Comparison of ENCODE assay signal across 18 cellular contexts in the genomic region with DNA sequence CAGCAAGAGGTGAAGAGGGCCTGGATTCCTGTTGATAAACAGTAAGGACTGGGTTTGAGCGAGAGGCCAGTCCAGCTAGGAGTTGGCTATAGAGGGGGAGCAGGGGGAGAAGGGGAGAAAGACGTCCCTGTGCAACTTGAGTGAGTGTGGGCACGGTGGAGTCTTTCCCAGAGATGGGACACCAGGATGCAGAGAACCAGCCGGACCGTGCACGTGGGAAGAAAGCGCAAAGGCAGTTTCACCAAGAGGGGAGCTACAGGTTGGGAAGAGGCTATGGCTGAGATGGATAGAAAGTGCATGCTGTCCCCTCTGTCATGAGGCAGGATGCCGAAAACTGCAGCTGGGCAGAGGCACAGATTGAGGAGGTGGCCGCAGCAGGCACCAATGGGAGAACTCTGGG.
DNase-seq lines count a peak whose midpoint lies in the region; ATAC-seq, FAIRE-seq and TF ChIP-seq lines count a peak whose summit lies in the region.
"Had no signal": no experiment of that assay in that cellular context is flagged by ENCODE, and none has a peak within 500 bp of the region (broad histone marks: within the 10 kb centered on the region; RNA-seq: fewer than 3 reads in every experiment).

No MANE protein-coding gene starts in this region.

- H3K4me1 ChIP-seq in GM12878 (ENCODE audit: control insufficient read depth, insufficient read depth, low read length), result peaks cover 21% of the 10 kb centered on the region
- H3K4me1 ChIP-seq in trophoblast cell (ENCODE audit: control insufficient read depth in 1 of 2, insufficient read depth in 2 of 2, low read length in 2 of 2), result peaks cover 55 to 64% of the 10 kb centered on the region in 2 experiments
- peaks cover 24% of the 10 kb centered on the region for H3K4me1 ChIP-seq in psoas muscle

- H4K20me1 ChIP-seq in GM12878 (ENCODE audit: control insufficient read depth, insufficient read depth), result no peaks in the 10 kb centered on the region

- no peak overlapping the region for H3K4me3 ChIP-seq in GM12878
- no peak overlapping the region for H3K4me3 ChIP-seq in trophoblast cell (ENCODE audit: low read depth, low read length)
- H3K4me3 ChIP-seq in psoas muscle, result no peak overlapping the region

- peak overlapping the region; percentile 43 to 72 (median 64) for H3K27ac Mint-ChIP-seq in nephron

- H2AFZ ChIP-seq in GM12878 (ENCODE audit: control insufficient read depth, low read depth, low read length), result no peak overlapping the region
- no peak overlapping the region for H2AFZ ChIP-seq in trophoblast cell (ENCODE audit: insufficient read depth, low read length, poor library complexity)

- no peak overlapping the region for H2BK5ac ChIP-seq in trophoblast cell (ENCODE audit: low read depth, low read length, poor library complexity)

- H3K9me3 ChIP-seq in GM12878 (replicated peaks; ENCODE audit: control insufficient read depth, insufficient read depth, low read length) (no peaks in the 10 kb centered on the region), trophoblast cell (ENCODE audit: insufficient read depth, low read depth, low read length) (peaks cover 4% of the 10 kb centered on the region), psoas muscle (no peaks in the 10 kb centered on the region)

- H3K79me2 ChIP-seq in GM12878 (ENCODE audit: control insufficient read depth, insufficient read depth, low read length), result no peaks in the 10 kb centered on the region
- H3K79me2 ChIP-seq in trophoblast cell (ENCODE audit: control insufficient read depth, insufficient read depth, low read length, poor library complexity), result peaks cover 2% of the 10 kb centered on the region

- H3K27ac ChIP-seq in GM12878 (ENCODE audit: control insufficient read depth, insufficient read depth) (no peak overlapping the region), trophoblast cell (ENCODE audit: low read depth, low read length) (no peak overlapping the region), psoas muscle (no peak overlapping the region)

- POLR2A ChIA-PET in GM12878 (lab: Charles Lee), result no interaction called here

- in situ Hi-C loops in GM12878 (cut with MboI), result no loop called here

- no peak overlapping the region for H4K8ac ChIP-seq in trophoblast cell (ENCODE audit: low read depth, low read length)

- no peak overlapping the region for H4K12ac ChIP-seq in trophoblast cell (ENCODE audit: low read depth, low read length)

- H3K9ac ChIP-seq in GM12878 (ENCODE audit: control insufficient read depth, insufficient read depth, low read length), result no peak overlapping the region
- H3K9ac ChIP-seq in trophoblast cell (ENCODE audit: low read length), result no peak overlapping the region

- RAD21 ChIA-PET in GM12878 (lab: Charles Lee; ENCODE audit: unreplicated experiment), result no interaction called here

- peaks cover 0 to 2% of the 10 kb centered on the region in 2 experiments; a peak in 1 of 4 replicates for H3K27me3 ChIP-seq in GM12878 (replicated peaks in 1 of 2; ENCODE audit: control insufficient read depth in 2 of 2, insufficient read depth in 2 of 2, low read length in 1 of 2)
- no peaks in the 10 kb centered on the region for H3K27me3 ChIP-seq in trophoblast cell (ENCODE audit: insufficient read depth, low read length)
- no peaks in the 10 kb centered on the region for H3K27me3 ChIP-seq in psoas muscle (ENCODE audit: insufficient read depth in 3 of 3, low read length in 2 of 3)

- H3K4ac ChIP-seq in trophoblast cell (ENCODE audit: low read depth, low read length), result no peak overlapping the region

- TF ChIP-seq RAD21 in GM12878 (IDR thresholded peaks at IDR 0.05; ENCODE audit: insufficient read depth, low read depth, low read length), result no peak

- H4K91ac ChIP-seq in trophoblast cell (ENCODE audit: low read depth, low read length), result peak overlapping the region; percentile 0

- no peak for TF ChIP-seq POLR2A in GM12878 (IDR thresholded peaks at IDR 0.05; ENCODE audit: low read depth, low read length)

- BruUV-seq in GM12878 (replicated peaks; lab: Mats Ljungman, UMichigan), result no TSS peak

- no peak overlapping the region for H3K23ac ChIP-seq in trophoblast cell (ENCODE audit: low read length)

- DNase-seq in GM12878 (ENCODE audit: low read depth, low spot score) (no peak), trophoblast cell (peak in 1 of 2 donors; percentile 30), urothelium cell line (ENCODE audit: low spot score) (no peak), psoas muscle (no peak), NCI-H1105 (lab: John Stamatoyannopoulos, UW) (no peak)
- DNase-seq: C1 segment of cervical spinal cord; Calu3; CD4-positive, alpha-beta memory T cell; COR-L47; DMS53; DMS79 treated with DMSO at 0.1 percent for 48 hours; GF-D8; GOT3; H7; HCEC 1CT had no signal

- no peaks in the 10 kb centered on the region for H3K36me3 ChIP-seq in GM12878 (ENCODE audit: control insufficient read depth in 2 of 2, insufficient read depth in 2 of 2, low read length in 1 of 2)
- no peaks in the 10 kb centered on the region for H3K36me3 ChIP-seq in trophoblast cell (ENCODE audit: control insufficient read depth in 1 of 2, insufficient read depth in 2 of 2, low read length in 2 of 2)
- H3K36me3 ChIP-seq in psoas muscle (ENCODE audit: insufficient read depth in 1 of 2, low read depth in 1 of 2), result no peaks in the 10 kb centered on the region

- no peak overlapping the region for H2BK120ac ChIP-seq in trophoblast cell (ENCODE audit: insufficient read depth, low read length, poor library complexity)

- peaks cover 33% of the 10 kb centered on the region for H3K27me3 Mint-ChIP-seq in nephron (ENCODE audit: low read depth)
- H3K27me3 Mint-ChIP-seq: CD4-positive, alpha-beta memory T cell had no signal

- FAIRE-seq in GM12878 (lab: Jason Lieb, UNC) (peak; percentile 23), urothelium cell line (lab: Jason Lieb, UNC) (peak; percentile 79)
- FAIRE-seq: GM12892 had no signal

- SMC1A ChIA-PET in GM12878 (lab: Charles Lee; ENCODE audit: uncharacterized antibody, unreplicated experiment), result no interaction called here

- WGBS in GM12878 (ENCODE audit: insufficient coverage, insufficient replicate concordance, low lambda C conversion rate, missing lambda C conversion rate), result 75% methylated on average over 9 of the region's 9 CpGs
- WGBS in trophoblast cell (ENCODE audit: extremely low coverage, insufficient coverage, insufficient read length), result no CpG with 5 or more reads among the region's 9 CpGs
- WGBS in psoas muscle, 3 donors, result 95 to 96% (median 95%) methylated on average over 9 of the region's 9 CpGs

- no peak overlapping the region for H3K14ac ChIP-seq in trophoblast cell (ENCODE audit: low read length)

- no peak overlapping the region for H3K4me2 ChIP-seq in GM12878 (ENCODE audit: control insufficient read depth, insufficient read depth)
- no peak overlapping the region for H3K4me2 ChIP-seq in trophoblast cell (ENCODE audit: low read length)

- intact Hi-C loops in GM12878 (cut with micrococcal nuclease; ENCODE audit: unreplicated experiment), result no loop called here
- intact Hi-C loops in psoas muscle (cut with DNase I), result loop anchor here in 1 of 2 donors (10.0 kb wide), 1 partner anchor 379 kb away; no protein-coding TSS in a partner anchor

- H3K4me1 Mint-ChIP-seq in nephron, result peaks cover 52% of the 10 kb centered on the region

- peak overlapping the region in 1 of 3 experiments; percentile 6 for H3K4me3 Mint-ChIP-seq in nephron
- H3K4me3 Mint-ChIP-seq: CD4-positive, alpha-beta memory T cell had no signal

- peaks cover 3% of the 10 kb centered on the region for H3K36me3 Mint-ChIP-seq in nephron (ENCODE audit: low read depth)

- H3K18ac ChIP-seq in trophoblast cell (ENCODE audit: low read length), result no peak overlapping the region

- H2AK5ac ChIP-seq in trophoblast cell (ENCODE audit: low read length), result no peak overlapping the region

- CTCF ChIA-PET in GM12878 (lab: Yijun Ruan, JAX), result interaction anchor here (0.9 kb wide), 1 partner anchor 493 kb away, joined by 3 read pairs; no protein-coding TSS in a partner anchor

- no peak overlapping the region for H2BK12ac ChIP-seq in trophoblast cell (ENCODE audit: low read length)

- no peak for TF ChIP-seq EP300 in GM12878 (IDR thresholded peaks at IDR 0.05; ENCODE audit: borderline replicate concordance in 1 of 2, control insufficient read depth in 1 of 2, low read depth in 2 of 2, low read length in 2 of 2)

- no peak for TF ChIP-seq CTCF in GM12878 (IDR thresholded peaks at IDR 0.05 in 2 of 3, conservative IDR thresholded peaks at IDR 0.05 in 1 of 3; ENCODE audit: control insufficient read depth in 2 of 3, extremely low read depth in 1 of 3, insufficient read depth in 1 of 3, low read depth in 3 of 3, low read length in 3 of 3)
- no peak for TF ChIP-seq CTCF in nephron (IDR thresholded peaks at IDR 0.05; ENCODE audit: unreplicated experiment in 3 of 3)
- TF ChIP-seq CTCF in psoas muscle (IDR thresholded peaks at IDR 0.05), result no peak

- peaks cover 30% of the 10 kb centered on the region for H3K79me1 ChIP-seq in trophoblast cell (ENCODE audit: low read length)

- ATAC-seq in GM12878 (no peak), psoas muscle (no peak), HG03108 (IDR thresholded peaks at IDR 0.05; ENCODE audit: unreplicated experiment) (no peak)

- H3K9me3 Mint-ChIP-seq in nephron, result peaks cover 15% of the 10 kb centered on the region

TF ChIP-seq in GM12878, 131 proteins besides CTCF, POLR2A, EP300 and RAD21:
- TF ChIP-seq FOS (IDR thresholded peaks at IDR 0.05; ENCODE audit: borderline replicate concordance, extremely low read depth, insufficient read length) (no peak), POLR2AphosphoS2 (IDR thresholded peaks at IDR 0.05; ENCODE audit: low read depth, low read length) (no peak), ZBED1 (IDR thresholded peaks at IDR 0.05; ENCODE audit: borderline replicate concordance) (no peak)
